In the genomic region with DNA sequence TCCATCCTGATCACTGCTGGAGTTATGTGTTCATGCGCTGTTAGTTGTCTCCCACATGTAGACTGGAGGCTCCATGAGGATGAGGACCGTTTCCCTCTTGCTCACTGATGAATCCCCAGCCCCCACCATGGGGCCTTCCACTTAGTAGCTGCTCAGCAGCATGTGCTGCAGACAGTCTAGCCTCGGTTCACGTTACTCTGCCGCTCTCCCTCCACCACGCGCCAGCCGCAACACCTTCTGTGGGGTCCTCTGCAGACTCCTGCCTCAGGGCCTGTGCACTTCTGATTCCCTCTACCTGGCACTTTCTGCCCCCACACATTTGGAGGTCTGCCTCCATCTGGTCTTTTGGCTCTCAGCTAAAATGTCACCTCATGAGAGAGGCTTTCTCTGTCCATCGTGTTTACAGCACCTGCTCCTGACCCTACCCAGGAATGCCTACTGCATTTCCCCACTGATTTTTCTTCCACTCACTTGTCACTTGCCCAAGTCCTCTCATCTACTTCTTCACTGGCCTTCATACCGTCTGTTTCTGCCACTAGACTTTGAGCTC, we compare ENCODE assay signal across 17 cellular contexts. TPM values are rescaled to one million over a fixed set of nuclear protein-coding genes. Genes with fewer than 3 reads are reported as not detected.
DNase-seq lines count a peak whose midpoint lies in the region; ATAC-seq and TF ChIP-seq lines count a peak whose summit lies in the region.
"Had no signal": no experiment of that assay in that cellular context is flagged by ENCODE, and none has a peak within 500 bp of the region (broad histone marks: within the 10 kb centered on the region; RNA-seq: fewer than 3 reads in every experiment).

No MANE protein-coding gene starts in this region.

- H2AFZ ChIP-seq in GM23338 (no peak overlapping the region), hepatocyte (no peak overlapping the region)

- peaks cover 48% of the 10 kb centered on the region for H3K4me1 ChIP-seq in CD4-positive, CD25-positive, alpha-beta regulatory T cell (ENCODE audit: control insufficient read depth, insufficient read depth, low read length, poor library complexity, severe bottlenecking)
- H3K4me1 ChIP-seq in GM23338 (ENCODE audit: insufficient read depth) (no peaks in the 10 kb centered on the region), hepatocyte (ENCODE audit: insufficient read depth) (no peaks in the 10 kb centered on the region)

- H3K4me3 Mint-ChIP-seq in CD4-positive, CD25-positive, alpha-beta regulatory T cell: peak overlapping the region; percentile 59 to 75 (median 73)
- H3K4me3 Mint-ChIP-seq in GM23338 (no peak overlapping the region), natural killer cell (peak overlapping the region; percentile 78)
- H3K4me3 Mint-ChIP-seq in activated naive CD8-positive, alpha-beta T cell treated with anti-CD3 and anti-CD28 coated beads, Interleukin-2, amount 10 ng/mL, durations not matched to agents 7 days and 5 days: peak overlapping the region; percentile 73

- H3K27me3 Mint-ChIP-seq in CD4-positive, CD25-positive, alpha-beta regulatory T cell: no peaks in the 10 kb centered on the region
- H3K27me3 Mint-ChIP-seq in GM23338 (ENCODE audit: insufficient read depth, low read depth, poor library complexity) (peaks cover 7% of the 10 kb centered on the region), natural killer cell (ENCODE audit: low read depth in 2 of 2) (no peaks in the 10 kb centered on the region)
- no peaks in the 10 kb centered on the region for H3K27me3 Mint-ChIP-seq in activated naive CD8-positive, alpha-beta T cell treated with anti-CD3 and anti-CD28 coated beads, Interleukin-2, amount 10 ng/mL, durations not matched to agents 7 days and 5 days
- H3K27me3 Mint-ChIP-seq: progenitor cell of endocrine pancreas had no signal

- DNase-seq in CD4-positive, CD25-positive, alpha-beta regulatory T cell: no peak
- DNase-seq in GM23338 (ENCODE audit: low spot score) (no peak), natural killer cell (no peak), iPS-NIHi7 (ENCODE audit: extremely low spot score) (no peak), WERI-Rb-1 (no peak), hepatocyte (ENCODE audit: low spot score) (no peak)
- DNase-seq in activated naive CD8-positive, alpha-beta T cell treated with anti-CD3 and anti-CD28 coated beads, Interleukin-2, amount 10 ng/mL, durations not matched to agents 7 days and 5 days: no peak
- DNase-seq: activated CD4-positive, alpha-beta T cell treated with anti-CD3 and anti-CD28 coated beads, Interleukin-2, amount 50 U/mL, for 48 hours; mucosa of descending colon; NCI-H1105; NCI-H2227 treated with DMSO at 0.1 percent for 48 hours; T1000 had no signal

- peaks cover 24 to 89% (median 60%) of the 10 kb centered on the region in 4 donors for H3K4me1 Mint-ChIP-seq in CD4-positive, CD25-positive, alpha-beta regulatory T cell
- H3K4me1 Mint-ChIP-seq in GM23338: no peaks in the 10 kb centered on the region
- H3K4me1 Mint-ChIP-seq in activated naive CD8-positive, alpha-beta T cell treated with anti-CD3 and anti-CD28 coated beads, Interleukin-2, amount 10 ng/mL, durations not matched to agents 7 days and 5 days: peaks cover 39% of the 10 kb centered on the region
- H3K4me1 Mint-ChIP-seq in natural killer cell: peaks cover 79 to 86% of the 10 kb centered on the region in 2 donors

- H3K79me2 ChIP-seq in GM23338 (replicated peaks; ENCODE audit: insufficient read depth): no peaks in the 10 kb centered on the region
- no peaks in the 10 kb centered on the region for H3K79me2 ChIP-seq in hepatocyte

- H3F3A ChIP-seq in GM23338 (replicated peaks; ENCODE audit: low read depth): 0 out of 2 replicates have a peak, but pooled peaks cover 3% of the 10 kb centered on the region

- H3K27me3 ChIP-seq in CD4-positive, CD25-positive, alpha-beta regulatory T cell (ENCODE audit: control insufficient read depth, insufficient read depth, low read length): no peaks in the 10 kb centered on the region
- no peaks in the 10 kb centered on the region for H3K27me3 ChIP-seq in GM23338 (ENCODE audit: insufficient read depth)
- no peaks in the 10 kb centered on the region for H3K27me3 ChIP-seq in WERI-Rb-1 (ENCODE audit: insufficient read depth, low read depth, severe bottlenecking)
- H3K27me3 ChIP-seq in hepatocyte: no peaks in the 10 kb centered on the region

- intact Hi-C loops in natural killer cell (cut with micrococcal nuclease): loop anchor here (2.0 kb wide), 1 partner anchor 23 kb away; no protein-coding TSS in a partner anchor

- peaks cover 77% of the 10 kb centered on the region for H3K36me3 ChIP-seq in CD4-positive, CD25-positive, alpha-beta regulatory T cell (ENCODE audit: control insufficient read depth, insufficient read depth, low read length)
- H3K36me3 ChIP-seq in GM23338 (ENCODE audit: insufficient read depth) (no peaks in the 10 kb centered on the region), WERI-Rb-1 (no peaks in the 10 kb centered on the region; the same call in 1 of the 2 replicates), hepatocyte (replicated peaks; ENCODE audit: insufficient read depth, low read depth) (no peaks in the 10 kb centered on the region)

- H3K4me2 ChIP-seq in GM23338: no peak overlapping the region
- no peak overlapping the region for H3K4me2 ChIP-seq in hepatocyte

- POLR2A ChIA-PET in activated naive CD8-positive, alpha-beta T cell treated with anti-CD3 and anti-CD28 coated beads, Interleukin-2, amount 10 ng/mL, durations not matched to agents 7 days and 5 days (lab: Charles Lee): interaction anchor here (0.6 to 3.3 kb wide), 6 partner anchors 22 to 118 kb away, joined by 3 to 15 read pairs (median 4); partner anchors contain the start of gene STK10

- no peak overlapping the region for H3K4me3 ChIP-seq in CD4-positive, CD25-positive, alpha-beta regulatory T cell (ENCODE audit: low read depth, low read length)
- H3K4me3 ChIP-seq in GM23338: no peak overlapping the region
- H3K4me3 ChIP-seq in WERI-Rb-1 (ENCODE audit: low read depth, low read length): no peak overlapping the region
- no peak overlapping the region for H3K4me3 ChIP-seq in hepatocyte
- H3K4me3 ChIP-seq: mucosa of descending colon had no signal

- peak in 1 of 2 donors; percentile 14 for ATAC-seq in CD4-positive, CD25-positive, alpha-beta regulatory T cell (ENCODE audit: low read depth in 2 of 2)
- no peak for ATAC-seq in GM23338
- ATAC-seq in activated naive CD8-positive, alpha-beta T cell treated with anti-CD3 and anti-CD28 coated beads, Interleukin-2, amount 10 ng/mL, durations not matched to agents 7 days and 5 days (ENCODE audit: low read depth): no peak
- ATAC-seq in natural killer cell: no peak
- ATAC-seq: mucosa of descending colon, Right ventricle myocardium inferior had no signal

- no peaks in the 10 kb centered on the region for H3K9me2 ChIP-seq in GM23338 (ENCODE audit: insufficient read depth)
- no peaks in the 10 kb centered on the region for H3K9me2 ChIP-seq in hepatocyte (replicated peaks; ENCODE audit: insufficient read depth)

- no peaks in the 10 kb centered on the region for H3K9me3 ChIP-seq in CD4-positive, CD25-positive, alpha-beta regulatory T cell (ENCODE audit: control insufficient read depth in 2 of 2, low read length in 2 of 2)
- H3K9me3 ChIP-seq in WERI-Rb-1 (ENCODE audit: severe bottlenecking) (no peaks in the 10 kb centered on the region), hepatocyte (ENCODE audit: low read depth) (no peaks in the 10 kb centered on the region)
- H3K9me3 ChIP-seq: mucosa of descending colon had no signal

- H4K20me1 ChIP-seq in GM23338 (replicated peaks; ENCODE audit: insufficient read depth) (no peaks in the 10 kb centered on the region; the same call in 1 of the 2 replicates), hepatocyte (ENCODE audit: insufficient read depth, poor library complexity, severe bottlenecking) (no peaks in the 10 kb centered on the region)

- H3K27ac ChIP-seq in CD4-positive, CD25-positive, alpha-beta regulatory T cell (ENCODE audit: insufficient read depth, low read length, poor library complexity, severe bottlenecking): peak overlapping the region; percentile 65
- H3K27ac ChIP-seq in GM23338 (ENCODE audit: low read depth) (no peak overlapping the region), WERI-Rb-1 (no peak overlapping the region), hepatocyte (no peak overlapping the region)

- peaks cover 54% of the 10 kb centered on the region for H3K36me3 Mint-ChIP-seq in CD4-positive, CD25-positive, alpha-beta regulatory T cell
- no peaks in the 10 kb centered on the region; the same call in 2 of the 3 replicates for H3K36me3 Mint-ChIP-seq in GM23338 (ENCODE audit: low read depth)
- peaks cover 51% of the 10 kb centered on the region for H3K36me3 Mint-ChIP-seq in activated naive CD8-positive, alpha-beta T cell treated with anti-CD3 and anti-CD28 coated beads, Interleukin-2, amount 10 ng/mL, durations not matched to agents 7 days and 5 days
- H3K36me3 Mint-ChIP-seq in natural killer cell: peaks cover 4% of the 10 kb centered on the region

- WGBS in hepatocyte (ENCODE audit: low lambda C conversion rate, missing lambda C conversion rate): 94% methylated on average over 10 of the region's 10 CpGs

- TF ChIP-seq CTCF in GM23338 (conservative IDR thresholded peaks at IDR 0.05; ENCODE audit: low read depth in 2 of 2): no peak
- TF ChIP-seq CTCF in natural killer cell (IDR thresholded peaks at IDR 0.05): no peak
- TF ChIP-seq CTCF in WERI-Rb-1 (IDR thresholded peaks at IDR 0.05; ENCODE audit: low read depth, low read length): no peak
- no peak for TF ChIP-seq CTCF in hepatocyte (IDR thresholded peaks at IDR 0.05; ENCODE audit: poor library complexity)

- H3K27ac Mint-ChIP-seq in CD4-positive, CD25-positive, alpha-beta regulatory T cell: peak overlapping the region; percentile 93 to 96 (median 95)
- H3K27ac Mint-ChIP-seq in GM23338: peak overlapping the region; percentile 7; the same call in 1 of the 2 replicates
- peak overlapping the region; percentile 71 for H3K27ac Mint-ChIP-seq in activated naive CD8-positive, alpha-beta T cell treated with anti-CD3 and anti-CD28 coated beads, Interleukin-2, amount 10 ng/mL, durations not matched to agents 7 days and 5 days
- peak overlapping the region; percentile 97 to 98 for H3K27ac Mint-ChIP-seq in natural killer cell
- H3K27ac Mint-ChIP-seq: progenitor cell of endocrine pancreas had no signal

- peaks cover 0 to 2% (median 0%) of the 10 kb centered on the region in 7 donors for H3K9me3 Mint-ChIP-seq in CD4-positive, CD25-positive, alpha-beta regulatory T cell
- no peaks in the 10 kb centered on the region; the same call in 2 of the 3 replicates for H3K9me3 Mint-ChIP-seq in GM23338
- no peaks in the 10 kb centered on the region for H3K9me3 Mint-ChIP-seq in activated naive CD8-positive, alpha-beta T cell treated with anti-CD3 and anti-CD28 coated beads, Interleukin-2, amount 10 ng/mL, durations not matched to agents 7 days and 5 days
- no peaks in the 10 kb centered on the region for H3K9me3 Mint-ChIP-seq in natural killer cell

RNA-seq across cellular contexts. Expression of gene STK10, which starts 36.3 kb away (rescaled TPM):
- 533 TPM for total RNA-seq in CD4-positive, CD25-positive, alpha-beta regulatory T cell
- polyA plus RNA-seq in CD4-positive, CD25-positive, alpha-beta regulatory T cell: 10 to 100 TPM; 71.2 to 77.2 (median 74.1) TPM
- total RNA-seq in GM23338 (2014; rRNA removed; shearing (Covaris generic)): 17.8 and 19.6 TPM in 2 replicates
- polyA plus RNA-seq in GM23338 (2016; fragmentation: Nextera tagmentation; extraction: Ambion mirVana) (7.5 and 9.3 TPM in 2 replicates), hepatocyte (11.3 and 18.0 TPM in 2 replicates)
- 100 to 1,000 TPM; 319 to 320 TPM for total RNA-seq in activated naive CD8-positive, alpha-beta T cell treated with anti-CD3 and anti-CD28 coated beads, Interleukin-2, amount 10 ng/mL, durations not matched to agents 7 days and 5 days
- total RNA-seq in natural killer cell (100 to 1,000 TPM; 705 to 879 (median 783) TPM), hepatocyte (5.2 and 19.3 TPM in 2 replicates)

RNA-seq across cellular contexts. Expression of gene EFCAB9, which starts 42.2 kb away (rescaled TPM):
- total RNA-seq in CD4-positive, CD25-positive, alpha-beta regulatory T cell: not detected
- polyA plus RNA-seq in CD4-positive, CD25-positive, alpha-beta regulatory T cell: not detected
- total RNA-seq in GM23338 (2014; rRNA removed; shearing (Covaris generic)): not detected in 2 replicates
- not detected in 2 replicates for polyA plus RNA-seq in GM23338 (2016; fragmentation: Nextera tagmentation; extraction: Ambion mirVana)
- not detected for total RNA-seq in activated naive CD8-positive, alpha-beta T cell treated with anti-CD3 and anti-CD28 coated beads, Interleukin-2, amount 10 ng/mL, durations not matched to agents 7 days and 5 days
- not detected for total RNA-seq in natural killer cell
- not detected in 2 replicates for total RNA-seq in hepatocyte
- polyA plus RNA-seq in hepatocyte: not detected in 2 replicates
- total RNA-seq: epithelial cell of proximal tubule, H1, kidney epithelial cell, mucosa of descending colon, progenitor cell of endocrine pancreas, Right ventricle myocardium inferior had no signal
- polyA plus RNA-seq: H1 had no signal

Comparison
In these comparisons a context has a peak if more than half of its experiments do, and no peak if none do; other contexts are left out.
1. H3K27ac Mint-ChIP-seq: peak in every context shown above with its lines; median percentile 98 in natural killer cell; 95 in CD4-positive, CD25-positive, alpha-beta regulatory T cell; 71 in activated naive CD8-positive, alpha-beta T cell treated with anti-CD3 and anti-CD28 coated beads, Interleukin-2, amount 10 ng/mL, durations not matched to agents 7 days and 5 days; 7 in GM23338.
2. RNA of gene STK10, which starts 36.3 kb away (total RNA-seq): 705 to 879 TPM in natural killer cell, 533 TPM in CD4-positive, CD25-positive, alpha-beta regulatory T cell (single experiment) and 319 to 320 TPM in activated naive CD8-positive, alpha-beta T cell treated with anti-CD3 and anti-CD28 coated beads, Interleukin-2, amount 10 ng/mL, durations not matched to agents 7 days and 5 days; 5.2 to 19.3 TPM in hepatocyte and 17.8 to 19.6 TPM in GM23338; every median in the first group is over 10 times any median in the second.